Comparison of ENCODE assay signal across 8 cellular contexts in genomic region chr15:59371458-59372351, GRCh38. TPM values are rescaled to one million over a fixed set of nuclear protein-coding genes. Genes with fewer than 3 reads are reported as not detected.
DNase-seq lines count a peak whose midpoint lies in the region; ATAC-seq and TF ChIP-seq lines count a peak whose summit lies in the region.

No MANE protein-coding gene starts in this region.

- 0 to 2% methylated on average over 51 to 60 of the region's 93 CpGs for WGBS in lower leg skin, 2 donors

- no peak for ATAC-seq in HG02884 (IDR thresholded peaks at IDR 0.05; ENCODE audit: unreplicated experiment)

- TF ChIP-seq CTCF in HFF-Myc (IDR thresholded peaks at IDR 0.05; ENCODE audit: low read depth, low read length, missing control alignments) (no peak), Peyer's patch (IDR thresholded peaks at IDR 0.05) (peak in 2 of 6 experiments; percentile 19 to 24), lower leg skin (IDR thresholded peaks at IDR 0.05) (no peak)

- TF ChIP-seq POLR2A in Peyer's patch (IDR thresholded peaks at IDR 0.05) (no peak), lower leg skin (IDR thresholded peaks at IDR 0.05) (no peak)

- no peaks in the 10 kb centered on the region for H3K27me3 ChIP-seq in Peyer's patch

- H3K4me1 ChIP-seq in Peyer's patch, result peaks cover 0 to 12% (median 4%) of the 10 kb centered on the region in 4 donors

- intact Hi-C loops in lower leg skin (cut with DNase I; ENCODE audit: low total_unique reads), result no loop called here

- H3K4me3 ChIP-seq in HFF-Myc (replicated peaks; ENCODE audit: low read depth, low read length) (peak overlapping the region; percentile 93), Peyer's patch (peak overlapping the region; percentile 67 to 99 (median 84)), lower leg skin (ENCODE audit: low read depth, poor library complexity, severe bottlenecking) (peak overlapping the region; percentile 96)

- no peaks in the 10 kb centered on the region for H3K36me3 ChIP-seq in Peyer's patch

- peak in 2 of 3 experiments; percentile 65 to 70 for DNase-seq in NCI-H1417 (lab: John Stamatoyannopoulos, UW)
- no peak for DNase-seq in NCI-H1417 treated with DMSO at 0.1 percent for 48 hours (lab: John Stamatoyannopoulos, UW)
- DNase-seq in HFF-Myc (ENCODE audit: extremely low read depth, low read depth), result no peak
- DNase-seq in Peyer's patch, result peak in 2 of 3 donors; percentile 59 to 77
- peak; percentile 28 to 87 for DNase-seq in lower leg skin (ENCODE audit: low spot score in 2 of 2)
- DNase-seq in superior temporal gyrus (ENCODE audit: extremely low spot score), result peak; percentile 29

- H3K27ac ChIP-seq in Peyer's patch (peak overlapping the region; percentile 85 to 96 (median 91)), cingulate gyrus (ENCODE audit: low read depth, low read length) (peak overlapping the region; percentile 85)

- no peaks in the 10 kb centered on the region for H3K9me3 ChIP-seq in Peyer's patch

RNA-seq across cellular contexts. Expression of gene MYO1E, which starts 1.0 kb away (rescaled TPM):
- total RNA-seq in Peyer's patch (100 to 1,000 TPM; 245 to 380 (median 268) TPM), lower leg skin (100 to 1,000 TPM; 134 to 218 (median 183) TPM)

Comparison
In these comparisons a context has a peak if more than half of its experiments do, and no peak if none do; other contexts are left out.
1. DNase-seq: peak in NCI-H1417 (2 of 3), Peyer's patch (2 of 3), lower leg skin (2 of 2) and superior temporal gyrus (single experiment); none in NCI-H1417 treated with DMSO at 0.1 percent for 48 hours (single experiment) and HFF-Myc (single experiment).
2. Peak in every context shown above with its lines, with median percentiles within 50 percentile points of each other: H3K4me3 ChIP-seq.